ENCODE assay signal across 1 cellular context in the genomic region with DNA sequence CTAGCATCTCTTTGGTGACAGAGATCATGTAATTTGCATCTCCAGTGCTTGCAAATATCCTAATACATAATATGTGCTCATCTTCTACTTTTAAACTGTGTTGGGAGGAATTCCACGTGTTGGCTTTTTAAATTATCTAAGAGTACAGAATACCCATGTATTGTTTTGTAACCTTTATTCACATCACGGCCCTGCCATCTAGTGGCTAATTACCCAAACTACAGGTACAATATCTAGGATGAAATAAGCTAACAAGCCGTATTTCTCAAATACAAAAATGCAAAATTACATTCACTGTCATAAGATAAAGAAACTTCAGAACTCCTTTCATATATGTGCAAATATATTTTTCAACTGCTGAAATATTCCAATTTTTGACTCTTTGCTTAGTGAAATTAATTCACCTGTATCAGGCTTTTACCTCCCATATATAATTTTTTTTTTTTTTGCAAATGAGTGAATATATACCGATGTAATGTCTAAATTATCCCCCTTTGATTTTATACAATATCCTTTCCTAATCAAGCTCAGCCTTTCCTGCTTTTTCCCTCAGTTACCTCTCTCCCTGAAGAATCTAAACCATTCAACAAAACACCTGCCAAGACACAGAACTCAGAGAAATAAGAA.
TF ChIP-seq lines count a peak whose summit lies in the region.

No MANE protein-coding gene starts in this region.

TF ChIP-seq in K562, 482 proteins besides CTCF, POLR2A, EP300 and RAD21 (continued from another document):
- TF ChIP-seq, protein P1, sequence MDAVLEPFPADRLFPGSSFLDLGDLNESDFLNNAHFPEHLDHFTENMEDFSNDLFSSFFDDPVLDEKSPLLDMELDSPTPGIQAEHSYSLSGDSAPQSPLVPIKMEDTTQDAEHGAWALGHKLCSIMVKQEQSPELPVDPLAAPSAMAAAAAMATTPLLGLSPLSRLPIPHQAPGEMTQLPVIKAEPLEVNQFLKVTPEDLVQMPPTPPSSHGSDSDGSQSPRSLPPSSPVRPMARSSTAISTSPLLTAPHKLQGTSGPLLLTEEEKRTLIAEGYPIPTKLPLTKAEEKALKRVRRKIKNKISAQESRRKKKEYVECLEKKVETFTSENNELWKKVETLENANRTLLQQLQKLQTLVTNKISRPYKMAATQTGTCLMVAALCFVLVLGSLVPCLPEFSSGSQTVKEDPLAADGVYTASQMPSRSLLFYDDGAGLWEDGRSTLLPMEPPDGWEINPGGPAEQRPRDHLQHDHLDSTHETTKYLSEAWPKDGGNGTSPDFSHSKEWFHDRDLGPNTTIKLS (IDR thresholded peaks at IDR 0.05; ENCODE audit: borderline replicate concordance, low read depth): no peak
- TF ChIP-seq CBX5 (IDR thresholded peaks at IDR 0.05; ENCODE audit: borderline replicate concordance, low read depth) (no peak), RBM17 (IDR thresholded peaks at IDR 0.05; ENCODE audit: borderline replicate concordance, low read depth, low read length) (no peak), ZFPM2 (CRISPR knock-in tag; IDR thresholded peaks at IDR 0.05) (no peak), CEBPB (tag; IDR thresholded peaks at IDR 0.05) (no peak), ZNF695 (CRISPR knock-in tag; IDR thresholded peaks at IDR 0.05) (no peak), HSF4 (CRISPR knock-in tag; IDR thresholded peaks at IDR 0.05; ENCODE audit: borderline replicate concordance) (no peak), TAF15 (IDR thresholded peaks at IDR 0.05; ENCODE audit: low read depth, low read length) (no peak), CBX1 (IDR thresholded peaks at IDR 0.05; ENCODE audit: low read depth) (no peak), NFIC (IDR thresholded peaks at IDR 0.05) (no peak), SP1 (CRISPR knock-in tag; IDR thresholded peaks at IDR 0.05) (no peak), NONO (IDR thresholded peaks at IDR 0.05; ENCODE audit: low read depth in 2 of 2, low read length in 1 of 2) (no peak), ZNF445 (CRISPR knock-in tag; IDR thresholded peaks at IDR 0.05; ENCODE audit: low read depth) (no peak), TAF7 (tag; IDR thresholded peaks at IDR 0.05) (no peak), SNIP1 (IDR thresholded peaks at IDR 0.05; ENCODE audit: low read depth) (no peak), ZEB2 (IDR thresholded peaks at IDR 0.05) (no peak), SRSF9 (IDR thresholded peaks at IDR 0.05; ENCODE audit: borderline replicate concordance, low read depth, low read length) (no peak), RBFOX2 (IDR thresholded peaks at IDR 0.05; ENCODE audit: low read depth, low read length) (no peak)
- TF ChIP-seq, protein P2, sequence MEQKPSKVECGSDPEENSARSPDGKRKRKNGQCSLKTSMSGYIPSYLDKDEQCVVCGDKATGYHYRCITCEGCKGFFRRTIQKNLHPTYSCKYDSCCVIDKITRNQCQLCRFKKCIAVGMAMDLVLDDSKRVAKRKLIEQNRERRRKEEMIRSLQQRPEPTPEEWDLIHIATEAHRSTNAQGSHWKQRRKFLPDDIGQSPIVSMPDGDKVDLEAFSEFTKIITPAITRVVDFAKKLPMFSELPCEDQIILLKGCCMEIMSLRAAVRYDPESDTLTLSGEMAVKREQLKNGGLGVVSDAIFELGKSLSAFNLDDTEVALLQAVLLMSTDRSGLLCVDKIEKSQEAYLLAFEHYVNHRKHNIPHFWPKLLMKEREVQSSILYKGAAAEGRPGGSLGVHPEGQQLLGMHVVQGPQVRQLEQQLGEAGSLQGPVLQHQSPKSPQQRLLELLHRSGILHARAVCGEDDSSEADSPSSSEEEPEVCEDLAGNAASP (IDR thresholded peaks at IDR 0.05): no peak
- TF ChIP-seq, protein P3, sequence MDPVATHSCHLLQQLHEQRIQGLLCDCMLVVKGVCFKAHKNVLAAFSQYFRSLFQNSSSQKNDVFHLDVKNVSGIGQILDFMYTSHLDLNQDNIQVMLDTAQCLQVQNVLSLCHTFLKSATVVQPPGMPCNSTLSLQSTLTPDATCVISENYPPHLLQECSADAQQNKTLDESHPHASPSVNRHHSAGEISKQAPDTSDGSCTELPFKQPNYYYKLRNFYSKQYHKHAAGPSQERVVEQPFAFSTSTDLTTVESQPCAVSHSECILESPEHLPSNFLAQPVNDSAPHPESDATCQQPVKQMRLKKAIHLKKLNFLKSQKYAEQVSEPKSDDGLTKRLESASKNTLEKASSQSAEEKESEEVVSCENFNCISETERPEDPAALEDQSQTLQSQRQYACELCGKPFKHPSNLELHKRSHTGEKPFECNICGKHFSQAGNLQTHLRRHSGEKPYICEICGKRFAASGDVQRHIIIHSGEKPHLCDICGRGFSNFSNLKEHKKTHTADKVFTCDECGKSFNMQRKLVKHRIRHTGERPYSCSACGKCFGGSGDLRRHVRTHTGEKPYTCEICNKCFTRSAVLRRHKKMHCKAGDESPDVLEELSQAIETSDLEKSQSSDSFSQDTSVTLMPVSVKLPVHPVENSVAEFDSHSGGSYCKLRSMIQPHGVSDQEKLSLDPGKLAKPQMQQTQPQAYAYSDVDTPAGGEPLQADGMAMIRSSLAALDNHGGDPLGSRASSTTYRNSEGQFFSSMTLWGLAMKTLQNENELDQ (CRISPR knock-in tag; IDR thresholded peaks at IDR 0.05; ENCODE audit: borderline replicate concordance): no peak
- TF ChIP-seq, protein P4, sequence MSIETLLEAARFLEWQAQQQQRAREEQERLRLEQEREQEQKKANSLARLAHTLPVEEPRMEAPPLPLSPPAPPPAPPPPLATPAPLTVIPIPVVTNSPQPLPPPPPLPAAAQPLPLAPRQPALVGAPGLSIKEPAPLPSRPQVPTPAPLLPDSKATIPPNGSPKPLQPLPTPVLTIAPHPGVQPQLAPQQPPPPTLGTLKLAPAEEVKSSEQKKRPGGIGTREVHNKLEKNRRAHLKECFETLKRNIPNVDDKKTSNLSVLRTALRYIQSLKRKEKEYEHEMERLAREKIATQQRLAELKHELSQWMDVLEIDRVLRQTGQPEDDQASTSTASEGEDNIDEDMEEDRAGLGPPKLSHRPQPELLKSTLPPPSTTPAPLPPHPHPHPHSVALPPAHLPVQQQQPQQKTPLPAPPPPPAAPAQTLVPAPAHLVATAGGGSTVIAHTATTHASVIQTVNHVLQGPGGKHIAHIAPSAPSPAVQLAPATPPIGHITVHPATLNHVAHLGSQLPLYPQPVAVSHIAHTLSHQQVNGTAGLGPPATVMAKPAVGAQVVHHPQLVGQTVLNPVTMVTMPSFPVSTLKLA (conservative IDR thresholded peaks at IDR 0.05): 0 out of 4 replicates have a peak, but pooled peaks of 1 of the 2 experiments have one; percentile 19
- TF ChIP-seq, protein P5, sequence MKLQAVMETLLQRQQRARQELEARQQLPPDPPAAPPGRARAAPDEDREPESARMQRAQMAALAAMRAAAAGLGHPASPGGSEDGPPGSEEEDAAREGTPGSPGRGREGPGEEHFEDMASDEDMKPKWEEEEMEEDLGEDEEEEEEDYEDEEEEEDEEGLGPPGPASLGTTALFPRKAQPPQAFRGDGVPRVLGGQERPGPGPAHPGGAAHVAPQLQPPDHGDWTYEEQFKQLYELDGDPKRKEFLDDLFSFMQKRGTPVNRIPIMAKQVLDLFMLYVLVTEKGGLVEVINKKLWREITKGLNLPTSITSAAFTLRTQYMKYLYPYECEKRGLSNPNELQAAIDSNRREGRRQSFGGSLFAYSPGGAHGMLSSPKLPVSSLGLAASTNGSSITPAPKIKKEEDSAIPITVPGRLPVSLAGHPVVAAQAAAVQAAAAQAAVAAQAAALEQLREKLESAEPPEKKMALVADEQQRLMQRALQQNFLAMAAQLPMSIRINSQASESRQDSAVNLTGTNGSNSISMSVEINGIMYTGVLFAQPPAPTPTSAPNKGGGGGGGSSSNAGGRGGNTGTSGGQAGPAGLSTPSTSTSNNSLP (IDR thresholded peaks at IDR 0.05; ENCODE audit: borderline replicate concordance, low read depth, low read length): 0 out of 2 replicates have a peak, but pooled peaks have one; percentile 42
- TF ChIP-seq, protein P6, sequence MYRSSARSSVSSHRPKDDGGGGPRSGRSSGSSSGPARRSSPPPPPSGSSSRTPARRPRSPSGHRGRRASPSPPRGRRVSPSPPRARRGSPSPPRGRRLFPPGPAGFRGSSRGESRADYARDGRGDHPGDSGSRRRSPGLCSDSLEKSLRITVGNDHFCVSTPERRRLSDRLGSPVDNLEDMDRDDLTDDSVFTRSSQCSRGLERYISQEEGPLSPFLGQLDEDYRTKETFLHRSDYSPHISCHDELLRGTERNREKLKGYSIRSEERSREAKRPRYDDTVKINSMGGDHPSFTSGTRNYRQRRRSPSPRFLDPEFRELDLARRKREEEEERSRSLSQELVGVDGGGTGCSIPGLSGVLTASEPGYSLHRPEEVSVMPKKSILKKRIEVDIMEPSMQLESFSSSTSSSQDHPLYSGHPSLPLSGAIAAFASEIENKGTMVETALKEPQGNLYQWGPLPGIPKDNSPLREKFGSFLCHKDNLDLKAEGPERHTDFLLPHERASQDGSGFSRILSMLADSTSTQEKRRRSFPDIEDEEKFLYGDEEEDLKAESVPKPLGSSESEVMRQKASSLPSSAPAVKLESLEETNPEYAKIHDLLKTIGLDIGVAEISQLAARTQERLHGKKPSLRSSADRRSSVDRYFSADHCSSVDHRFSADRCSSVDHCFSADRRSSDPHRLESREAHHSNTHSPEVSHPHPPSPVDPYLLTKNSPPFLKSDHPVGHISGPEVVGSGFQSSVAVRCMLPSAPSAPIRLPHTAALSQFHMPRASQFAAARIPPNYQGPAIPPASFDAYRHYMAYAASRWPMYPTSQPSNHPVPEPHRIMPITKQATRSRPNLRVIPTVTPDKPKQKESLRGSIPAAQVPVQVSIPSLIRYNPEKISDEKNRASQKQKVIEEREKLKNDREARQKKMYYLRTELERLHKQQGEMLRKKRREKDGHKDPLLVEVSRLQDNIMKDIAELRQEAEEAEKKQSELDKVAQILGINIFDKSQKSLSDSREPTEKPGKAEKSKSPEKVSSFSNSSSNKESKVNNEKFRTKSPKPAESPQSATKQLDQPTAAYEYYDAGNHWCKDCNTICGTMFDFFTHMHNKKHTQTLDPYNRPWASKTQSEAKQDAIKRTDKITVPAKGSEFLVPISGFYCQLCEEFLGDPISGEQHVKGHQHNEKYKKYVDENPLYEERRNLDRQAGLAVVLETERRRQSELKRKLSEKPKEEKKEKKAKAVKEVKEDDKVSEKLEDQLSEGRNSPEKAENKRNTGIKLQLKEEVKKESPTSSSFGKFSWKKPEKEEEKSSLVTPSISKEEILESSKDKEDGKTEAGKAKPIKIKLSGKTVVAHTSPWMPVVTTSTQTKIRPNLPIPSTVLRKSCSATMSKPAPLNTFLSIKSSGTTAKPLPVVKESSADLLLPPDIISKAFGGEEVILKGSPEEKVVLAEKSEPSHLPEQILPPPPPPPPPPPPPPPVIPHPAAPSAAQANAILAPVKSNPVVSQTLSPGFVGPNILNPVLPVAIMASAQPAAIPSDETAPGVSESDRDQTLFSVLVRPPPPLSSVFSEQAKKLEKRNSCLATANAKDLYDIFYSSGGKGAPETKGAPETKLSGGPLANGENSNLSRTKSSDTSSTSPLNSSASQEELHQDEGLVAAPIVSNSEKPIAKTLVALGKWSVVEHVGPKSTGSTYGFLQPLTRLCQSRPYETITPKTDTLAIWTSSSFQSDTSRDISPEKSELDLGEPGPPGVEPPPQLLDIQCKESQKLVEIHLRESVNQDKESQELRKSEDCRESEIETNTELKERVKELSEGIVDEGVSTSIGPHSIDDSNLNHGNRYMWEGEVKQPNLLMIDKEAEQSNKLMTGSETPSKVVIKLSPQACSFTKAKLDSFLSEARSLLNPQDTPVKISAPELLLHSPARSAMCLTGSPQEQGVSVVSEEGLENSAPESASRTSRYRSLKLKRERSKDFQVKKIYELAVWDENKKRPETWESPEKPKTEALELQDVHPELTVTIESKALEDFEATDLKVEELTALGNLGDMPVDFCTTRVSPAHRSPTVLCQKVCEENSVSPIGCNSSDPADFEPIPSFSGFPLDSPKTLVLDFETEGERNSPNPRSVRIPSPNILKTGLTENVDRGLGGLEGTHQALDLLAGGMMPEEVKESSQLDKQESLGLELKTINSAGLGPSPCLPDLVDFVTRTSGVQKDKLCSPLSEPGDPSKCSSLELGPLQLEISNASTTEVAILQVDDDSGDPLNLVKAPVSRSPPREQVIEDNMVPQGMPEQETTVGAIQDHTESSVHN (IDR thresholded peaks at IDR 0.05; ENCODE audit: borderline replicate concordance in 1 of 2, low read depth in 1 of 2): no peak
- TF ChIP-seq, protein P7, sequence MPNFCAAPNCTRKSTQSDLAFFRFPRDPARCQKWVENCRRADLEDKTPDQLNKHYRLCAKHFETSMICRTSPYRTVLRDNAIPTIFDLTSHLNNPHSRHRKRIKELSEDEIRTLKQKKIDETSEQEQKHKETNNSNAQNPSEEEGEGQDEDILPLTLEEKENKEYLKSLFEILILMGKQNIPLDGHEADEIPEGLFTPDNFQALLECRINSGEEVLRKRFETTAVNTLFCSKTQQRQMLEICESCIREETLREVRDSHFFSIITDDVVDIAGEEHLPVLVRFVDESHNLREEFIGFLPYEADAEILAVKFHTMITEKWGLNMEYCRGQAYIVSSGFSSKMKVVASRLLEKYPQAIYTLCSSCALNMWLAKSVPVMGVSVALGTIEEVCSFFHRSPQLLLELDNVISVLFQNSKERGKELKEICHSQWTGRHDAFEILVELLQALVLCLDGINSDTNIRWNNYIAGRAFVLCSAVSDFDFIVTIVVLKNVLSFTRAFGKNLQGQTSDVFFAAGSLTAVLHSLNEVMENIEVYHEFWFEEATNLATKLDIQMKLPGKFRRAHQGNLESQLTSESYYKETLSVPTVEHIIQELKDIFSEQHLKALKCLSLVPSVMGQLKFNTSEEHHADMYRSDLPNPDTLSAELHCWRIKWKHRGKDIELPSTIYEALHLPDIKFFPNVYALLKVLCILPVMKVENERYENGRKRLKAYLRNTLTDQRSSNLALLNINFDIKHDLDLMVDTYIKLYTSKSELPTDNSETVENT (CRISPR knock-in tag; IDR thresholded peaks at IDR 0.05): no peak
